ENCODE assay signal across 1 cellular context in genomic region chr11:75100314-75100713, GRCh38.
TF ChIP-seq lines count a peak whose summit lies in the region.

No MANE protein-coding gene starts in this region.

TF ChIP-seq in HepG2, 621 proteins besides CTCF, POLR2A, EP300 and RAD21 (continued from another document):
- TF ChIP-seq ZBED4 (CRISPR knock-in tag; IDR thresholded peaks at IDR 0.05; ENCODE audit: borderline replicate concordance) (no peak), NFE2L2 (IDR thresholded peaks at IDR 0.05; ENCODE audit: low read length) (0 out of 2 replicates have a peak, but pooled peaks have one; percentile 20)
